Comparison of ENCODE assay signal across 24 cellular contexts in the genomic region with DNA sequence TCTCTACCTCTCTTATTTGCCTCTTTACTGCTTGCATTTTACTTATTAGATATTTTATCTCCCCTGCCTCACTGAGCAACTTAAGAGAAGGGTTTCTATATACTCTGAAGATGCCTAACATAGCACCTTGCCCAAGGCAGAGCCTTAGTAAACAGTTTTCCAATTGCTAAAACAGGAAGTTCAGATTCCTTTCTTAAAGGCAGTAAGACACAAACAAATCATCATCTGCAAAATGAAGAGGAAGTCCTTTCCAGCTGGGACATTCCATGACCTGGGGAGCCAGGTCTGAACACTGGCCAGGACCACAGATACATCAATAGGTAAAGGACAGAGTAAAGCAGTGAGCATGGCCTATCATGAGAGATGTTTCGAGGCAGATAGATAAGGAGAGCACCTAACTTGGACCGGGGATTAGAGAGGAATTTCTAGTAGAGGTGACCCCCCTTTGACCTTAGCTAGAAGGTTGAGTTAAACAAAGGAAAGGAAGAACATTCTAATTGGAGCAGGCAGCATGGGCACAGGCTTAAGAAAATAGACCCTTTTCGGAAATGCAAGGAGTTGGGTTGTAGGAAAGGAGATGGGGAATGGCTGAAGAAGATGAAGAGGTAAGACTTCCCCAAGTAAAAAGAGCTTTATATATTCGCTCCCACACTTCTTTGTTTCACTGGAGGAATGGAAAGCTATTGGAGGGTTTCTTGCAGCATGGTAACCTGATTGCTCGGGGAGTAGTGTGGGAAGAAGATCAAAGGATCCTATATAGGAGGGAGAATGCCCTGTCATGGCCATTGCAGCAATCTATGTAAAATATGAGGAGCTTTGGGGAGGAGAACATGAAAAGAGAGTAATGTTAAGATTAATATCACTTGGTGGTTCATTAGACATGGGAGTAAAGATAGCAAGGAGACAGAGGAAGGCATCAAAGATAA.
"Had no signal": no experiment of that assay in that cellular context is flagged by ENCODE, and none has a peak within 500 bp of the region (broad histone marks: within the 10 kb centered on the region; RNA-seq: fewer than 3 reads in every experiment).

No MANE protein-coding gene starts in this region.

- FAIRE-seq: bronchial epithelial cell, small intestine, TTC549 had no signal

- DNase-seq: activated CD4-positive, alpha-beta T cell treated with anti-CD3 and anti-CD28 coated beads, Interleukin-2, amount 50 U/mL, for 48 hours; activated CD8-positive, alpha-beta memory T cell treated with anti-CD3 and anti-CD28 coated beads, Interleukin-2, amount 50 U/mL, for 48 hours; activated naive CD4-positive, alpha-beta T cell treated with Interleukin-2 at 50 U/mL for 16 hours; activated naive CD8-positive, alpha-beta T cell treated with anti-CD3 and anti-CD28 coated beads, Interleukin-2, amount 10 ng/mL, durations not matched to agents 7 days and 5 days; activated T-cell treated with anti-CD3 and anti-CD28 coated beads, Interleukin-2, amount 50 U/mL, for 4 hours; amygdala; colonic mucosa; dorsolateral prefrontal cortex; foreskin fibroblast; heart right ventricle; kidney glomerular epithelial cell; left ventricle myocardium inferior; small intestine; stimulated activated CD4-positive, alpha-beta T cell treated with anti-CD3 and anti-CD28 coated beads, Interleukin-2, amount 100 ng/mL, for 24 hours; stimulated activated naive CD8-positive, alpha-beta T cell treated with anti-CD3 and anti-CD28 coated beads, Interleukin-15, amount 100 ng/mL, for 72 hours; T-cell; tibial artery had no signal

- H3K9ac ChIP-seq: parathyroid adenoma had no signal

- H3K36me3 Mint-ChIP-seq: T-cell had no signal

- H3K36me3 ChIP-seq: colonic mucosa, heart right ventricle, left ventricle myocardium inferior, tibial artery had no signal

- H3K4me3 Mint-ChIP-seq: activated naive CD8-positive, alpha-beta T cell treated with anti-CD3 and anti-CD28 coated beads, Interleukin-2, amount 10 ng/mL, durations not matched to agents 7 days and 5 days; activated T-cell treated with anti-CD3 and anti-CD28 coated beads, Interleukin-2, amount 50 U/mL, for 4 hours; nephron; stimulated activated effector memory CD8-positive, alpha-beta T cell treated with anti-CD3 and anti-CD28 coated beads, Interleukin-12 subunit alpha, Interleukin-12 subunit beta, amount 100 ng/mL, for 72 hours; stimulated activated naive CD8-positive, alpha-beta T cell treated with anti-CD3 and anti-CD28 coated beads, Interleukin-15, amount 100 ng/mL, for 72 hours; T-cell had no signal

- H3K27me3 ChIP-seq: colonic mucosa, dorsolateral prefrontal cortex, tibial artery had no signal

- ATAC-seq: activated T-cell treated with anti-CD3 and anti-CD28 coated beads, Interleukin-2, amount 50 U/mL, for 4 hours; heart right ventricle; sciatic nerve; stimulated activated effector memory CD8-positive, alpha-beta T cell treated with anti-CD3 and anti-CD28 coated beads, Interleukin-12 subunit alpha, Interleukin-12 subunit beta, amount 100 ng/mL, for 72 hours; stimulated activated naive CD8-positive, alpha-beta T cell treated with anti-CD3 and anti-CD28 coated beads, Interleukin-15, amount 100 ng/mL, for 72 hours; T-cell had no signal

- H3K27ac Mint-ChIP-seq: activated naive CD8-positive, alpha-beta T cell treated with anti-CD3 and anti-CD28 coated beads, Interleukin-2, amount 10 ng/mL, durations not matched to agents 7 days and 5 days; nephron; stimulated activated effector memory CD8-positive, alpha-beta T cell treated with anti-CD3 and anti-CD28 coated beads, Interleukin-12 subunit alpha, Interleukin-12 subunit beta, amount 100 ng/mL, for 72 hours; T-cell had no signal

- H3K4me1 Mint-ChIP-seq: nephron had no signal

- H3K79me2 ChIP-seq: parathyroid adenoma had no signal

- H3K4me3 ChIP-seq: colonic mucosa, dorsolateral prefrontal cortex, heart right ventricle, left ventricle myocardium inferior, tibial artery had no signal

- H3K4me1 ChIP-seq: colonic mucosa, parathyroid adenoma had no signal

- H3K9me3 ChIP-seq: colonic mucosa, heart right ventricle, left ventricle myocardium inferior, tibial artery had no signal

- H3K27ac ChIP-seq: colonic mucosa, dorsolateral prefrontal cortex, heart right ventricle, left ventricle myocardium inferior, parathyroid adenoma, tibial artery had no signal

- H2AFZ ChIP-seq: parathyroid adenoma had no signal

- H3K9me3 Mint-ChIP-seq: activated T-cell treated with anti-CD3 and anti-CD28 coated beads, Interleukin-2, amount 50 U/mL, for 4 hours; stimulated activated effector memory CD8-positive, alpha-beta T cell treated with anti-CD3 and anti-CD28 coated beads, Interleukin-12 subunit alpha, Interleukin-12 subunit beta, amount 100 ng/mL, for 72 hours; stimulated activated naive CD8-positive, alpha-beta T cell treated with anti-CD3 and anti-CD28 coated beads, Interleukin-15, amount 100 ng/mL, for 72 hours; T-cell; T-helper 2 cell treated with Interferon-gamma antibody and Interleukin-4, amounts not matched to agents 5 μg/mL and 100 μg/mL, for 36 hours had no signal

- H3K27me3 Mint-ChIP-seq: activated naive CD8-positive, alpha-beta T cell treated with anti-CD3 and anti-CD28 coated beads, Interleukin-2, amount 10 ng/mL, durations not matched to agents 7 days and 5 days; T-cell had no signal
